ENCODE assay signal across 8 cellular contexts in the genomic region with DNA sequence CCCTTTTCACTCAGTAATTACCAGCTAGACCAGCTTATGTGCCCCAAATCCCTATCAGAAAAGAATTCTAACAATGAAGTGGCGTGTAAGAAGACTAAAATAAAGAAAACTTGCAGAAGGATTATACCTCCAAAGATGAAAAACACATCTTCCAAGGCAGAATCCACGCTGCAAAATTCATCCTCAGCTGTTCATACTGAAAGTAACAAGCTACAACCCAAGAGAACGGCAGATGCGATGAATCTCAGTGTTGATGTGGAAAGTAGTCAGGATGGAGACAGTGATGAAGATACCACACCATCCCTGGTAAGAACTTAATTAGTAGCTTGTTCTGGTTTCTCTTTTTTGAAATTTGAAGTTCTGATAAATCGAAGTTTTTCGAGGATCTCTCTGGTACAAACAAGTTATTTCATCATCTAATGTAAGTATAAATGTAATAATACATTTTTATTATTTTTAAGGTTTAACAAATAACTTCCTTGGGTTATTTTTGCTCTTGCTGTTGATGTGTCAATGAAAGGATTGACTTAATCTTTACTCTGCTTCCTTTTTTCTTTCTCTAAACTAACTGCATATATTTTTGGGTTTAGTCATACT. TPM values are rescaled to one million over a fixed set of nuclear protein-coding genes. Genes with fewer than 3 reads are reported as not detected.
DNase-seq lines count a peak whose midpoint lies in the region; ATAC-seq and TF ChIP-seq lines count a peak whose summit lies in the region.

No MANE protein-coding gene starts in this region.

- peaks cover 10% of the 10 kb centered on the region for H3K36me3 Mint-ChIP-seq in CD8-positive, alpha-beta T cell
- H3K36me3 Mint-ChIP-seq in activated naive CD8-positive, alpha-beta T cell treated with anti-CD3 and anti-CD28 coated beads for 36 hours = peaks cover 61% of the 10 kb centered on the region
- peaks cover 2 to 15% of the 10 kb centered on the region in 2 donors for H3K36me3 Mint-ChIP-seq in CD14-positive monocyte

- H3K23ac ChIP-seq in IMR-90 (ENCODE audit: low read depth, low read length) = peak overlapping the region; percentile 73

- peaks cover 5% of the 10 kb centered on the region; the same call in 1 of the 2 replicates for H3K9me1 ChIP-seq in IMR-90 (ENCODE audit: insufficient read depth, low read length)

- TF ChIP-seq RAD21 in IMR-90 (IDR thresholded peaks at IDR 0.05; ENCODE audit: low read length) = no peak

- 0 out of 2 replicates have a peak overlapping the region, but pooled peaks have one; percentile 12 for H3K56ac ChIP-seq in IMR-90 (ENCODE audit: extremely low read depth, insufficient read depth, low read length)

- in situ Hi-C loops in IMR-90 (cut with MboI; ENCODE audit: low sequenced_read_pairs) = no loop called here

- no CpG with 5 or more reads among the region's 6 CpGs for WGBS in IMR-90 (ENCODE audit: extremely low coverage in 2 of 2, insufficient read length in 1 of 2), 2 experiments

- H3K4me1 ChIP-seq in CD8-positive, alpha-beta T cell (ENCODE audit: insufficient read depth, low read length) = peaks cover 38% of the 10 kb centered on the region
- H3K4me1 ChIP-seq in IMR-90 (ENCODE audit: control insufficient read depth, insufficient read depth, low read length) = peaks cover 2% of the 10 kb centered on the region; the same call in 1 of the 2 replicates

- no peak for TF ChIP-seq POLR2A in IMR-90 (IDR thresholded peaks at IDR 0.05; ENCODE audit: low read depth, low read length)

- TF ChIP-seq CTCF in CD8-positive, alpha-beta T cell (IDR thresholded peaks at IDR 0.05) = no peak
- TF ChIP-seq CTCF in IMR-90 (conservative IDR thresholded peaks at IDR 0.05; ENCODE audit: low read depth, low read length) (no peak), CD14-positive monocyte (IDR thresholded peaks at IDR 0.05) (no peak)

- no peak overlapping the region for H2AK5ac ChIP-seq in IMR-90 (ENCODE audit: low read depth, low read length)

- H3K9me3 Mint-ChIP-seq in CD8-positive, alpha-beta T cell = no peaks in the 10 kb centered on the region
- H3K9me3 Mint-ChIP-seq in activated naive CD8-positive, alpha-beta T cell treated with anti-CD3 and anti-CD28 coated beads for 36 hours = peaks cover 3% of the 10 kb centered on the region
- H3K9me3 Mint-ChIP-seq in CD14-positive monocyte = no peaks in the 10 kb centered on the region

- no peak overlapping the region for H2BK5ac ChIP-seq in IMR-90 (ENCODE audit: low read depth, low read length, poor library complexity, severe bottlenecking)

- H3K79me1 ChIP-seq in IMR-90 (ENCODE audit: low read depth in 1 of 2, low read length in 2 of 2) = peaks cover 6 to 53% of the 10 kb centered on the region in 2 experiments; a peak in 3 of 4 replicates

- peak overlapping the region; percentile 6; the same call in 1 of the 2 replicates for H3K4ac ChIP-seq in IMR-90 (ENCODE audit: low read depth, low read length)

- dilution Hi-C loops in IMR-90 (cut with HindIII; ENCODE audit: low sequenced_read_pairs, unreplicated experiment) = no loop called here

- H2BK120ac ChIP-seq in IMR-90 (ENCODE audit: low read depth, low read length) = no peak overlapping the region

- H3K4me3 Mint-ChIP-seq in CD8-positive, alpha-beta T cell = peak overlapping the region; percentile 81
- H3K4me3 Mint-ChIP-seq in activated naive CD8-positive, alpha-beta T cell treated with anti-CD3 and anti-CD28 coated beads for 36 hours = peak overlapping the region; percentile 88
- H3K4me3 Mint-ChIP-seq in CD14-positive monocyte = no peak overlapping the region

- H4K8ac ChIP-seq in IMR-90 (ENCODE audit: low read depth in 2 of 2, low read length in 2 of 2) = peak overlapping the region in 1 of 2 experiments; percentile 55; a peak in 2 of 4 replicates

- H3K4me3 ChIP-seq in CD8-positive, alpha-beta T cell (ENCODE audit: low read depth, low read length) = no peak overlapping the region
- H3K4me3 ChIP-seq in IMR-90 (ENCODE audit: insufficient read depth, low read depth, low read length) = peak overlapping the region; percentile 24; the same call in 1 of the 2 replicates

- no peaks in the 10 kb centered on the region for H3K27me3 Mint-ChIP-seq in CD8-positive, alpha-beta T cell (ENCODE audit: low read depth)
- no peaks in the 10 kb centered on the region for H3K27me3 Mint-ChIP-seq in activated naive CD8-positive, alpha-beta T cell treated with anti-CD3 and anti-CD28 coated beads for 36 hours
- peaks cover 0 to 4% (median 0%) of the 10 kb centered on the region in 3 donors for H3K27me3 Mint-ChIP-seq in CD14-positive monocyte (ENCODE audit: low read depth in 3 of 3)

- no peaks in the 10 kb centered on the region for H3K9me3 ChIP-seq in CD8-positive, alpha-beta T cell (ENCODE audit: low read length)
- H3K9me3 ChIP-seq in IMR-90 (ENCODE audit: control insufficient read depth, insufficient read depth, low read length) = no peaks in the 10 kb centered on the region

- H3K27ac ChIP-seq in CD8-positive, alpha-beta T cell (ENCODE audit: low read depth, low read length) = no peak overlapping the region
- H3K27ac ChIP-seq in IMR-90 (ENCODE audit: insufficient read depth, low read length) = 0 out of 2 replicates have a peak overlapping the region, but pooled peaks have one; percentile 8

- peak overlapping the region; percentile 88 for H3K27ac Mint-ChIP-seq in CD8-positive, alpha-beta T cell
- H3K27ac Mint-ChIP-seq in activated naive CD8-positive, alpha-beta T cell treated with anti-CD3 and anti-CD28 coated beads for 36 hours = peak overlapping the region; percentile 96
- H3K27ac Mint-ChIP-seq in CD14-positive monocyte = peak overlapping the region in 3 of 7 donors; percentile 14 to 48 (median 19)

- ATAC-seq in CD8-positive, alpha-beta T cell = no peak
- ATAC-seq in IMR-90 (ENCODE audit: low read depth) (no peak), GM18511 (IDR thresholded peaks at IDR 0.05; ENCODE audit: unreplicated experiment) (no peak)

- H3K18ac ChIP-seq in IMR-90 (ENCODE audit: low read depth, low read length) = peak overlapping the region; percentile 55; the same call in 1 of the 2 replicates

- no peaks in the 10 kb centered on the region for H4K20me1 ChIP-seq in IMR-90 (ENCODE audit: insufficient read depth, low read length)

- no peak overlapping the region for H2BK15ac ChIP-seq in IMR-90 (ENCODE audit: low read depth, low read length)

- no peak for DNase-seq in CD8-positive, alpha-beta T cell
- DNase-seq in IMR-90 (peak; percentile 19), myocyte (ENCODE audit: low read depth) (peak; percentile 10), epidermal melanocyte (ENCODE audit: insufficient read length, low spot score) (no peak), CD14-positive monocyte (ENCODE audit: low spot score) (no peak), NCI-H1930 (lab: John Stamatoyannopoulos, UW) (no peak)
- DNase-seq in activated naive CD8-positive, alpha-beta T cell treated with anti-CD3 and anti-CD28 coated beads for 36 hours = peak; percentile 24

- peak overlapping the region; percentile 27 for H3K14ac ChIP-seq in IMR-90 (replicated peaks; ENCODE audit: low read depth, low read length)

- POLR2A ChIA-PET in CD8-positive, alpha-beta T cell (lab: Charles Lee) = interaction anchor here (1.2 kb wide), 1 partner anchor 36 kb away, joined by 3 read pairs; the partner anchor contains the start of gene SERF2
- POLR2A ChIA-PET in IMR-90 (lab: Charles Lee; ENCODE audit: unreplicated experiment) = no interaction called here

- no TSS peak for BruUV-seq in IMR-90 (replicated peaks; lab: Mats Ljungman, UMichigan)

- H3K36me3 ChIP-seq in CD8-positive, alpha-beta T cell (ENCODE audit: insufficient read depth, low read length) = no peaks in the 10 kb centered on the region
- no peaks in the 10 kb centered on the region for H3K36me3 ChIP-seq in IMR-90 (ENCODE audit: control insufficient read depth, insufficient read depth, low read length)

- H3K4me2 ChIP-seq in IMR-90 (ENCODE audit: low read depth, low read length) = peak overlapping the region; percentile 92

- intact Hi-C loops in CD8-positive, alpha-beta T cell (cut with DNase I, micrococcal nuclease) = loop anchor here (10.0 kb wide), 4 partner anchors 313 to 707 kb away; partner anchors contain the start of genes EIF3J (in 2 of the 2), CTDSPL2 (in 1 of the 2) and MAP1A (in 1 of the 2)
- intact Hi-C loops in IMR-90 (cut with micrococcal nuclease) = no loop called here
- intact Hi-C loops in CD14-positive monocyte (cut with micrococcal nuclease) = loop anchor here (5.0 kb wide), 1 partner anchor 36 kb away; the partner anchor contains the start of gene SERF2 (in 2 of the 2)

- CTCF ChIA-PET in CD8-positive, alpha-beta T cell (lab: Charles Lee) = interaction anchor here (0.8 to 0.9 kb wide), 2 partner anchors 16 to 32 kb away, joined by 3 to 4 read pairs; no protein-coding TSS in a partner anchor
- CTCF ChIA-PET in IMR-90 (lab: Yijun Ruan, JAX) = no interaction called here

- no peak overlapping the region for H4K91ac ChIP-seq in IMR-90 (ENCODE audit: insufficient read depth, low read depth, low read length)

- no peaks in the 10 kb centered on the region for H3K27me3 ChIP-seq in CD8-positive, alpha-beta T cell (ENCODE audit: insufficient read depth, low read length)
- no peaks in the 10 kb centered on the region for H3K27me3 ChIP-seq in IMR-90 (ENCODE audit: control insufficient read depth, insufficient read depth, low read length)

- H2AK9ac ChIP-seq in IMR-90 (replicated peaks; ENCODE audit: low read depth, low read length, poor library complexity) = no peak overlapping the region

- peak overlapping the region; percentile 38 for H2AFZ ChIP-seq in IMR-90 (replicated peaks; ENCODE audit: low read length, poor library complexity)

- peaks cover 57% of the 10 kb centered on the region for H3K4me1 Mint-ChIP-seq in CD8-positive, alpha-beta T cell (ENCODE audit: low read depth)
- H3K4me1 Mint-ChIP-seq in activated naive CD8-positive, alpha-beta T cell treated with anti-CD3 and anti-CD28 coated beads for 36 hours = peaks cover 40% of the 10 kb centered on the region
- peaks cover 34% of the 10 kb centered on the region for H3K4me1 Mint-ChIP-seq in CD14-positive monocyte

- peak overlapping the region; percentile 10; the same call in 1 of the 2 replicates for H2BK20ac ChIP-seq in IMR-90 (ENCODE audit: low read depth, low read length)

- H4K5ac ChIP-seq in IMR-90 (ENCODE audit: low read depth, low read length) = peak overlapping the region; percentile 9

- H3K9ac ChIP-seq in IMR-90 (ENCODE audit: low read depth, low read length) = peak overlapping the region; percentile 39; the same call in 1 of the 2 replicates

RNA-seq across cellular contexts. Expression of gene WDR76, which starts 1.4 kb away (rescaled TPM):
- 1 to 10 TPM; 3.9 to 5.4 TPM for total RNA-seq in CD8-positive, alpha-beta T cell
- total RNA-seq in IMR-90 (2012; rRNA removed) = 25.8 and 28.9 TPM in 2 replicates
- polyA plus RNA-seq in IMR-90 (2012; rRNA removed) = 4.7 and 4.8 TPM in 2 replicates
- polyA plus RNA-seq in IMR-90 (2012; cell fraction: cytosol; rRNA removed) = 0.45 and 0.91 TPM in 2 replicates
- 0.35 and 2.0 TPM in 2 replicates for polyA plus RNA-seq in IMR-90 (2012; cell fraction: nucleus; rRNA removed; ENCODE audit: low replicate concordance)
- total RNA-seq in activated naive CD8-positive, alpha-beta T cell treated with anti-CD3 and anti-CD28 coated beads for 36 hours = 10 to 100 TPM; 75.1 to 81.1 TPM
- 1.7 and 4.1 TPM in 2 replicates for total RNA-seq in myocyte
- polyA plus RNA-seq in myocyte (2012) = 1.3 TPM
- under 1 TPM; 0.40 to 0.91 TPM for polyA plus RNA-seq in CD14-positive monocyte

RNA-seq across cellular contexts. Expression of gene MFAP1, which starts 3.7 kb away (rescaled TPM):
- total RNA-seq in CD8-positive, alpha-beta T cell = 10 to 100 TPM; 10.1 to 11.9 TPM
- total RNA-seq in IMR-90 (2012; rRNA removed) (28.5 and 32.2 TPM in 2 replicates), myocyte (26.4 and 31.2 TPM in 2 replicates)
- polyA plus RNA-seq in IMR-90 (2012; rRNA removed) (20.8 and 21.6 TPM in 2 replicates), CD14-positive monocyte (1 to 10 TPM; 3.7 TPM)
- polyA plus RNA-seq in IMR-90 (2012; cell fraction: cytosol; rRNA removed) = 5.7 and 6.3 TPM in 2 replicates
- 1.6 and 10.0 TPM in 2 replicates for polyA plus RNA-seq in IMR-90 (2012; cell fraction: nucleus; rRNA removed; ENCODE audit: low replicate concordance)
- total RNA-seq in activated naive CD8-positive, alpha-beta T cell treated with anti-CD3 and anti-CD28 coated beads for 36 hours = 10 to 100 TPM; 48.3 to 49.6 TPM
- polyA plus RNA-seq in myocyte (2012) = 31.6 TPM

RNA-seq across cellular contexts. Expression of gene HYPK, which starts 27.8 kb away (rescaled TPM):
- total RNA-seq in CD8-positive, alpha-beta T cell = 10 to 100 TPM; 10.9 to 14.0 TPM
- 1.4 and 5.3 TPM in 2 replicates for total RNA-seq in IMR-90 (2012; rRNA removed)
- 7.2 and 9.1 TPM in 2 replicates for polyA plus RNA-seq in IMR-90 (2012; rRNA removed)
- polyA plus RNA-seq in IMR-90 (2012; cell fraction: cytosol; rRNA removed) = 0.37 and 2.3 TPM in 2 replicates
- 10.1 and 29.6 TPM in 2 replicates for polyA plus RNA-seq in IMR-90 (2012; cell fraction: nucleus; rRNA removed; ENCODE audit: low replicate concordance)
- total RNA-seq in activated naive CD8-positive, alpha-beta T cell treated with anti-CD3 and anti-CD28 coated beads for 36 hours = 10 to 100 TPM; 20.9 to 24.0 TPM
- 16.3 and 16.8 TPM in 2 replicates for total RNA-seq in myocyte
- polyA plus RNA-seq in myocyte (2012) = 3.8 TPM
- 1 to 10 TPM; 4.4 to 5.3 TPM for polyA plus RNA-seq in CD14-positive monocyte

RNA-seq across cellular contexts. Expression of gene SERINC4, which starts 28.1 kb away (rescaled TPM):
- total RNA-seq in CD8-positive, alpha-beta T cell = under 1 TPM; 0.27 to 0.44 TPM
- total RNA-seq in IMR-90 (2012; rRNA removed) (under 0.01 TPM in 1 of 2 replicates, not detected in the other), myocyte (0.10 TPM in 1 of 2 replicates, not detected in the other)
- polyA plus RNA-seq in IMR-90 (2012; rRNA removed) (0.09 TPM in 1 of 2 replicates, not detected in the other), CD14-positive monocyte (under 1 TPM; 0.56 to 0.70 TPM)
- 0.03 TPM in 1 of 2 replicates, not detected in the other for polyA plus RNA-seq in IMR-90 (2012; cell fraction: cytosol; rRNA removed)
- 0.08 and 0.14 TPM in 2 replicates for polyA plus RNA-seq in IMR-90 (2012; cell fraction: nucleus; rRNA removed; ENCODE audit: low replicate concordance)
- under 1 TPM; 0.08 to 0.14 TPM for total RNA-seq in activated naive CD8-positive, alpha-beta T cell treated with anti-CD3 and anti-CD28 coated beads for 36 hours
- 0.09 TPM for polyA plus RNA-seq in myocyte (2012)

RNA-seq across cellular contexts. Expression of gene SERF2, which starts 36.0 kb away (rescaled TPM):
- 100 to 1,000 TPM; 322 TPM for total RNA-seq in CD8-positive, alpha-beta T cell
- total RNA-seq in IMR-90 (2012; rRNA removed) = 157 and 526 TPM in 2 replicates
- polyA plus RNA-seq in IMR-90 (2012; rRNA removed) = 2,187 and 2,655 TPM in 2 replicates
- 2,134 and 2,630 TPM in 2 replicates for polyA plus RNA-seq in IMR-90 (2012; cell fraction: cytosol; rRNA removed)
- polyA plus RNA-seq in IMR-90 (2012; cell fraction: nucleus; rRNA removed; ENCODE audit: low replicate concordance) = 589 and 688 TPM in 2 replicates
- total RNA-seq in activated naive CD8-positive, alpha-beta T cell treated with anti-CD3 and anti-CD28 coated beads for 36 hours = 100 to 1,000 TPM; 695 to 709 TPM
- 973 and 1,357 TPM in 2 replicates for total RNA-seq in myocyte
- polyA plus RNA-seq in myocyte (2012) = 1,710 TPM
- polyA plus RNA-seq in CD14-positive monocyte = 1,000 to 10,000 TPM; 2,483 to 3,135 TPM

Comparison
In these comparisons a context has a peak if more than half of its experiments do, and no peak if none do; other contexts are left out.
1. DNase-seq: peak in IMR-90 (single experiment), activated naive CD8-positive, alpha-beta T cell treated with anti-CD3 and anti-CD28 coated beads for 36 hours (single experiment) and myocyte (single experiment); none in CD8-positive, alpha-beta T cell (0 of 7), epidermal melanocyte (single experiment), CD14-positive monocyte (single experiment) and NCI-H1930 (0 of 2).
2. H3K4me3 Mint-ChIP-seq: peak in CD8-positive, alpha-beta T cell (single experiment) and activated naive CD8-positive, alpha-beta T cell treated with anti-CD3 and anti-CD28 coated beads for 36 hours (single experiment); none in CD14-positive monocyte (0 of 2).